In the genomic region with DNA sequence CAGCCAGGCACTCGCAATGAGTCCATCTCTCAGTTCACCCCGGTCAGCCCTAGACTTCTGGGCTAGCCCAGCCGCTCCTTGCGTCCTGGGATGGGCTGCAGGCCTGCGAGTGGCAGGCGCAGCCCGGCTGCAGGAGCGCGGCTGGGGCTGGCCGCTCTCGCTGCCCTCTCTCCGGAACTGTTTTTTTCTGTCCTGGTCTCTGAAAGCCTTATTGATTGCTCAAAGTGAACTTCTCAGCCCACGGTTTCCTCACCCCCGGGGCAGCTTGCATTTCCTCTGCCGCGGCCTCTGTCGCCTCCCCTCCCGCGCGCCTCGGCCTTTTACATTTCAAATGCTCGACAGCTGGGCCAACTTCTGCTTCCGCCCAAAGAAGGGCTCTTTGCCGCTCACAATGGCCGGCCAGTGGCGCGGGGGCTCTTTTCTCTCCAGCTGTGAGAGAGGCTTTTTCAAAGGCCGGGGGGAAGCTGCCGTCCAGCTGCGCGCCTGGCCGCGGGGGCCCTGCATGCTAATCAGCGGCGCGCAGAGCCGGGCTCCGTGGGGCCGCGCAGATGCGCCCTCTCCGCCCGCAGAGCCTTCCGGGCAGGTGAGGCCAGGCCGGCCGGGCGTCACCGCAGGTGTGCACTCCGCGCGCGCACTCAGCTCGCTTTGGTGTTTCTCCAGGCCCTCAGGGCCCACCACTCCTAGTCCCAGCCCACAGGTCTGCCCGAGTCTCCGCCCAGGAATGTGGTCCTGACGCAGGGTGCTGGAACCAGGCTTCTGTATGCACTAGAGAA, we compare ENCODE assay signal across 1 cellular context.
A peak's percentile ranks its signal among the peaks of the same experiment; 100 is the strongest.
TF ChIP-seq lines count a peak whose summit lies in the region.

No MANE protein-coding gene starts in this region.

TF ChIP-seq in WTC11, 78 proteins besides CTCF, POLR2A, EP300 and RAD21 (continued from another document):
- TF ChIP-seq ERG (CRISPR knock-in tag; IDR thresholded peaks at IDR 0.05): no peak
- TF ChIP-seq PRRX2 (CRISPR knock-in tag; IDR thresholded peaks at IDR 0.05): no peak
- no peak for TF ChIP-seq ATF1 (CRISPR knock-in tag; IDR thresholded peaks at IDR 0.05)
- TF ChIP-seq ZNF232 (CRISPR knock-in tag; IDR thresholded peaks at IDR 0.05): peak; percentile 91
- TF ChIP-seq CREM (CRISPR knock-in tag; IDR thresholded peaks at IDR 0.05): no peak
- TF ChIP-seq ZNF512 (CRISPR knock-in tag; IDR thresholded peaks at IDR 0.05; ENCODE audit: borderline replicate concordance): no peak
- TF ChIP-seq, protein P1, sequence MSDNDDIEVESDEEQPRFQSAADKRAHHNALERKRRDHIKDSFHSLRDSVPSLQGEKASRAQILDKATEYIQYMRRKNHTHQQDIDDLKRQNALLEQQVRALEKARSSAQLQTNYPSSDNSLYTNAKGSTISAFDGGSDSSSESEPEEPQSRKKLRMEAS (CRISPR knock-in tag; IDR thresholded peaks at IDR 0.05): peak; percentile 67; the same call in 1 of the 2 replicates
- TF ChIP-seq, protein P2, sequence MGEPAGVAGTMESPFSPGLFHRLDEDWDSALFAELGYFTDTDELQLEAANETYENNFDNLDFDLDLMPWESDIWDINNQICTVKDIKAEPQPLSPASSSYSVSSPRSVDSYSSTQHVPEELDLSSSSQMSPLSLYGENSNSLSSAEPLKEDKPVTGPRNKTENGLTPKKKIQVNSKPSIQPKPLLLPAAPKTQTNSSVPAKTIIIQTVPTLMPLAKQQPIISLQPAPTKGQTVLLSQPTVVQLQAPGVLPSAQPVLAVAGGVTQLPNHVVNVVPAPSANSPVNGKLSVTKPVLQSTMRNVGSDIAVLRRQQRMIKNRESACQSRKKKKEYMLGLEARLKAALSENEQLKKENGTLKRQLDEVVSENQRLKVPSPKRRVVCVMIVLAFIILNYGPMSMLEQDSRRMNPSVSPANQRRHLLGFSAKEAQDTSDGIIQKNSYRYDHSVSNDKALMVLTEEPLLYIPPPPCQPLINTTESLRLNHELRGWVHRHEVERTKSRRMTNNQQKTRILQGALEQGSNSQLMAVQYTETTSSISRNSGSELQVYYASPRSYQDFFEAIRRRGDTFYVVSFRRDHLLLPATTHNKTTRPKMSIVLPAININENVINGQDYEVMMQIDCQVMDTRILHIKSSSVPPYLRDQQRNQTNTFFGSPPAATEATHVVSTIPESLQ (CRISPR knock-in tag; IDR thresholded peaks at IDR 0.05): no peak
- no peak for TF ChIP-seq FOXJ3 (CRISPR knock-in tag; IDR thresholded peaks at IDR 0.05; ENCODE audit: borderline replicate concordance)
- no peak for TF ChIP-seq ZNF317 (CRISPR knock-in tag; IDR thresholded peaks at IDR 0.05; ENCODE audit: borderline replicate concordance, low read depth)
- no peak for TF ChIP-seq ZNF263 (CRISPR knock-in tag; IDR thresholded peaks at IDR 0.05; ENCODE audit: low read depth)
- peak; percentile 91 for TF ChIP-seq FOXP1 (CRISPR knock-in tag; IDR thresholded peaks at IDR 0.05; ENCODE audit: borderline replicate concordance)
- TF ChIP-seq ZSCAN18 (CRISPR knock-in tag; IDR thresholded peaks at IDR 0.05): no peak
- TF ChIP-seq, protein P3, sequence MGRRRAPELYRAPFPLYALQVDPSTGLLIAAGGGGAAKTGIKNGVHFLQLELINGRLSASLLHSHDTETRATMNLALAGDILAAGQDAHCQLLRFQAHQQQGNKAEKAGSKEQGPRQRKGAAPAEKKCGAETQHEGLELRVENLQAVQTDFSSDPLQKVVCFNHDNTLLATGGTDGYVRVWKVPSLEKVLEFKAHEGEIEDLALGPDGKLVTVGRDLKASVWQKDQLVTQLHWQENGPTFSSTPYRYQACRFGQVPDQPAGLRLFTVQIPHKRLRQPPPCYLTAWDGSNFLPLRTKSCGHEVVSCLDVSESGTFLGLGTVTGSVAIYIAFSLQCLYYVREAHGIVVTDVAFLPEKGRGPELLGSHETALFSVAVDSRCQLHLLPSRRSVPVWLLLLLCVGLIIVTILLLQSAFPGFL (CRISPR knock-in tag; IDR thresholded peaks at IDR 0.05; ENCODE audit: borderline replicate concordance): no peak
- TF ChIP-seq TCF7 (CRISPR knock-in tag; IDR thresholded peaks at IDR 0.05; ENCODE audit: low read depth): no peak
- no peak for TF ChIP-seq ZNF425 (CRISPR knock-in tag; conservative IDR thresholded peaks at IDR 0.05)
- TF ChIP-seq, protein P4, sequence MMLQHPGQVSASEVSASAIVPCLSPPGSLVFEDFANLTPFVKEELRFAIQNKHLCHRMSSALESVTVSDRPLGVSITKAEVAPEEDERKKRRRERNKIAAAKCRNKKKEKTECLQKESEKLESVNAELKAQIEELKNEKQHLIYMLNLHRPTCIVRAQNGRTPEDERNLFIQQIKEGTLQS (CRISPR knock-in tag; conservative IDR thresholded peaks at IDR 0.05): no peak
- 0 out of 2 replicates have a peak, but pooled peaks have one; percentile 45 for TF ChIP-seq NFE2L1 (CRISPR knock-in tag; IDR thresholded peaks at IDR 0.05)
- no peak for TF ChIP-seq ZNF416 (CRISPR knock-in tag; IDR thresholded peaks at IDR 0.05)
- TF ChIP-seq, protein P5, sequence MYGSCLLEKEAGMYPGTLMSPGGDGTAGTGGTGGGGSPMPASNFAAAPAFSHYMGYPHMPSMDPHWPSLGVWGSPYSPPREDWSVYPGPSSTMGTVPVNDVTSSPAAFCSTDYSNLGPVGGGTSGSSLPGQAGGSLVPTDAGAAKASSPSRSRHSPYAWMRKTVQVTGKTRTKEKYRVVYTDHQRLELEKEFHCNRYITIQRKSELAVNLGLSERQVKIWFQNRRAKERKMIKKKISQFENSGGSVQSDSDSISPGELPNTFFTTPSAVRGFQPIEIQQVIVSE (CRISPR knock-in tag; IDR thresholded peaks at IDR 0.05; ENCODE audit: borderline replicate concordance): no peak
- peak; percentile 36; the same call in 1 of the 2 replicates for TF ChIP-seq E2F1 (CRISPR knock-in tag; IDR thresholded peaks at IDR 0.05)
- TF ChIP-seq SP1 (CRISPR knock-in tag; conservative IDR thresholded peaks at IDR 0.05): peak; percentile 76
- no peak for TF ChIP-seq GRHL2 (CRISPR knock-in tag; IDR thresholded peaks at IDR 0.05; ENCODE audit: insufficient replicate concordance, severe bottlenecking)
- no peak for TF ChIP-seq HMGA2 (CRISPR knock-in tag; IDR thresholded peaks at IDR 0.05)
- TF ChIP-seq JAZF1 (CRISPR knock-in tag; IDR thresholded peaks at IDR 0.05): no peak
- TF ChIP-seq ETV6 (CRISPR knock-in tag; IDR thresholded peaks at IDR 0.05): peak; percentile 84; the same call in 1 of the 2 replicates
